20 cellular contexts compared by ENCODE assay signal in genomic region chr13:95050800-95051620, GRCh38.
DNase-seq lines count a peak whose midpoint lies in the region; ATAC-seq and TF ChIP-seq lines count a peak whose summit lies in the region.
"Had no signal": no experiment of that assay in that cellular context is flagged by ENCODE, and none has a peak within 500 bp of the region (broad histone marks: within the 10 kb centered on the region; RNA-seq: fewer than 3 reads in every experiment).

No MANE protein-coding gene starts in this region.

- no peak for TF ChIP-seq CTCF in GM12865 (IDR thresholded peaks at IDR 0.05; ENCODE audit: insufficient read depth, low read depth, low read length, missing control alignments)
- TF ChIP-seq CTCF in nephron progenitor cell (IDR thresholded peaks at IDR 0.05), result no peak

- no peaks in the 10 kb centered on the region for H3K9me3 ChIP-seq in Karpas-422 (ENCODE audit: low read length)
- H3K9me3 ChIP-seq: adrenal gland, esophagus squamous epithelium, right lobe of liver, suprapubic skin had no signal

- no peak overlapping the region for H3K27ac Mint-ChIP-seq in nephron progenitor cell
- H3K27ac Mint-ChIP-seq: HFFc6, T-cell had no signal

- H3K27ac ChIP-seq in Karpas-422 (ENCODE audit: low read length), result no peak overlapping the region
- H3K27ac ChIP-seq: adrenal gland, right lobe of liver, suprapubic skin had no signal

- H3K4me1 ChIP-seq in Karpas-422 (ENCODE audit: low read length), result no peaks in the 10 kb centered on the region
- H3K4me1 ChIP-seq: adrenal gland, right lobe of liver had no signal

- H3K9ac ChIP-seq in Karpas-422 (ENCODE audit: low read length), result no peak overlapping the region

- H3K4me2 ChIP-seq in Karpas-422 (ENCODE audit: low read depth, low read length, poor library complexity, severe bottlenecking), result no peak overlapping the region

- peaks cover 8% of the 10 kb centered on the region for H3K36me3 Mint-ChIP-seq in nephron progenitor cell (ENCODE audit: low read depth)

- H3K4me1 Mint-ChIP-seq in nephron progenitor cell, result no peaks in the 10 kb centered on the region

- H3K27me3 ChIP-seq in Karpas-422 (ENCODE audit: low read length), result no peaks in the 10 kb centered on the region
- H3K27me3 ChIP-seq: adrenal gland, esophagus squamous epithelium, right lobe of liver, suprapubic skin had no signal

- ATAC-seq in GM18858 (IDR thresholded peaks at IDR 0.05; ENCODE audit: unreplicated experiment), result peak; percentile 70
- peak; percentile 53 for ATAC-seq in GM21786 (IDR thresholded peaks at IDR 0.05; ENCODE audit: unreplicated experiment)
- no peak for ATAC-seq in HG03196 (IDR thresholded peaks at IDR 0.05; ENCODE audit: unreplicated experiment)
- ATAC-seq: Panc1, right lobe of liver, T-cell had no signal

- no peak overlapping the region for H3K4me3 Mint-ChIP-seq in nephron progenitor cell
- H3K4me3 Mint-ChIP-seq: HFFc6, neural crest cell, T-cell had no signal

- H4K20me1 ChIP-seq in Karpas-422 (ENCODE audit: insufficient read depth, low read depth, low read length), result no peaks in the 10 kb centered on the region

- H3K4me3 ChIP-seq in GM12865 (ENCODE audit: low read depth, low read length) (no peak overlapping the region), Karpas-422 (ENCODE audit: low read length) (no peak overlapping the region)
- H3K4me3 ChIP-seq: adrenal gland, esophagus squamous epithelium, right lobe of liver, suprapubic skin had no signal

- H2AFZ ChIP-seq in Karpas-422 (ENCODE audit: low read length), result no peak overlapping the region

- H3K9me2 ChIP-seq in Karpas-422 (replicated peaks; ENCODE audit: insufficient read depth, low read length), result no peaks in the 10 kb centered on the region

- peak; percentile 28 for DNase-seq in GM12865 (ENCODE audit: low read depth)
- peak; percentile 40 for DNase-seq in Karpas-422
- DNase-seq in A172 (ENCODE audit: low spot score), result no peak
- DNase-seq in LoVo (ENCODE audit: low spot score), result no peak
- DNase-seq in nephron progenitor cell, result no peak
- DNase-seq: activated CD8-positive, alpha-beta memory T cell treated with anti-CD3 and anti-CD28 coated beads for 24 hours; adrenal gland; EL; esophagus squamous epithelium; HFFc6; MV-4-11; NCI-H446; right lobe of liver; T-cell had no signal

- H3K27me3 Mint-ChIP-seq in nephron progenitor cell (ENCODE audit: low read depth, poor library complexity), result peaks cover 3% of the 10 kb centered on the region
- H3K27me3 Mint-ChIP-seq: T-cell had no signal

- H3K36me3 ChIP-seq in Karpas-422 (ENCODE audit: insufficient read depth, low read length), result peaks cover 3% of the 10 kb centered on the region; the same call in 1 of the 2 replicates
- H3K36me3 ChIP-seq: adrenal gland, esophagus squamous epithelium, right lobe of liver, suprapubic skin had no signal

- H3K9me3 Mint-ChIP-seq in nephron progenitor cell, result no peaks in the 10 kb centered on the region
- H3K9me3 Mint-ChIP-seq: HFFc6, T-cell had no signal

- 0 out of 2 replicates have a peak, but pooled peaks cover 1% of the 10 kb centered on the region for H3K79me2 ChIP-seq in Karpas-422 (ENCODE audit: low read length)

Comparison
In these comparisons a context has a peak if more than half of its experiments do, and no peak if none do; other contexts are left out.
1. DNase-seq: peak in GM12865 (single experiment) and Karpas-422 (single experiment); none in A172 (single experiment), LoVo (single experiment) and nephron progenitor cell (single experiment).